1 cellular context compared by ENCODE assay signal in genomic region chr1:25782608-25783201, GRCh38.
TF ChIP-seq lines count a peak whose summit lies in the region.

No MANE protein-coding gene starts in this region.

TF ChIP-seq in K562, 482 proteins besides CTCF, POLR2A, EP300 and RAD21 (continued from another document and continues in another):
- TF ChIP-seq REST (CRISPR knock-in tag; IDR thresholded peaks at IDR 0.05; ENCODE audit: low read depth) (no peak), SRSF1 (IDR thresholded peaks at IDR 0.05; ENCODE audit: low read depth, low read length) (no peak), ZHX1 (conservative IDR thresholded peaks at IDR 0.05; ENCODE audit: low read length) (no peak), MCM5 (IDR thresholded peaks at IDR 0.05; ENCODE audit: low read depth) (no peak), NEUROD1 (IDR thresholded peaks at IDR 0.05; ENCODE audit: borderline replicate concordance, low read depth, low read length, partially characterized antibody) (no peak), PHB2 (IDR thresholded peaks at IDR 0.05; ENCODE audit: low read depth) (no peak), ZNF431 (CRISPR knock-in tag; IDR thresholded peaks at IDR 0.05) (no peak), CTBP1 (IDR thresholded peaks at IDR 0.05; ENCODE audit: borderline replicate concordance) (peak; percentile 99), ZNF695 (CRISPR knock-in tag; IDR thresholded peaks at IDR 0.05) (no peak), MTA2 (IDR thresholded peaks at IDR 0.05; ENCODE audit: low read depth) (peak; percentile 43; the same call in 1 of the 2 replicates), ZNF76 (CRISPR knock-in tag; IDR thresholded peaks at IDR 0.05; ENCODE audit: borderline replicate concordance) (no peak), BCOR (IDR thresholded peaks at IDR 0.05) (peak; percentile 73; the same call in 1 of the 2 replicates), MYC (IDR thresholded peaks at IDR 0.05; ENCODE audit: low read depth, low read length) (peak; percentile 82), MYC (CRISPR knock-in tag; IDR thresholded peaks at IDR 0.05; ENCODE audit: borderline replicate concordance, low read depth) (no peak), ETS2 (tag; IDR thresholded peaks at IDR 0.05; ENCODE audit: borderline replicate concordance, poor library complexity, severe bottlenecking) (no peak), HOMEZ (CRISPR knock-in tag; IDR thresholded peaks at IDR 0.05) (no peak), NR4A1 (CRISPR knock-in tag; IDR thresholded peaks at IDR 0.05) (no peak), NR4A1 (tag; IDR thresholded peaks at IDR 0.05) (no peak), ZNF764 (CRISPR knock-in tag; IDR thresholded peaks at IDR 0.05; ENCODE audit: low read depth) (no peak), KDM1A (IDR thresholded peaks at IDR 0.05) (no peak; a peak in 1 of 4 replicates), MIER1 (IDR thresholded peaks at IDR 0.05; ENCODE audit: low read depth) (no peak), ZNF354B (CRISPR knock-in tag; IDR thresholded peaks at IDR 0.05) (no peak), CXXC5 (CRISPR knock-in tag; IDR thresholded peaks at IDR 0.05) (peak; percentile 98), ZNF551 (CRISPR knock-in tag; IDR thresholded peaks at IDR 0.05) (no peak), MED1 (CRISPR knock-in tag; IDR thresholded peaks at IDR 0.05; ENCODE audit: borderline replicate concordance) (no peak), ID3 (CRISPR knock-in tag; IDR thresholded peaks at IDR 0.05) (no peak), ID3 (tag; IDR thresholded peaks at IDR 0.05) (peak; percentile 69), TFE3 (CRISPR knock-in tag; IDR thresholded peaks at IDR 0.05) (no peak), E2F6 (IDR thresholded peaks at IDR 0.05; ENCODE audit: borderline replicate concordance in 1 of 2, extremely low read depth in 1 of 2, insufficient read depth in 1 of 2, insufficient read length in 1 of 2, low read depth in 1 of 2, low read length in 1 of 2, poor library complexity in 1 of 2, severe bottlenecking in 1 of 2) (peak in 1 of 2 experiments; percentile 69), ZBTB11 (CRISPR knock-in tag; IDR thresholded peaks at IDR 0.05) (no peak), NCOR1 (IDR thresholded peaks at IDR 0.05) (no peak), ZBTB17 (CRISPR knock-in tag; IDR thresholded peaks at IDR 0.05) (no peak), ZNF133 (CRISPR knock-in tag; IDR thresholded peaks at IDR 0.05) (no peak), PBX2 (CRISPR knock-in tag; IDR thresholded peaks at IDR 0.05; ENCODE audit: low read depth) (no peak), PBX2 (tag; conservative IDR thresholded peaks at IDR 0.05; ENCODE audit: low read depth) (no peak), XRCC5 (IDR thresholded peaks at IDR 0.05; ENCODE audit: low read depth, low read length) (no peak), USF1 (CRISPR knock-in tag; IDR thresholded peaks at IDR 0.05) (peak; percentile 49), ZNF445 (CRISPR knock-in tag; IDR thresholded peaks at IDR 0.05; ENCODE audit: low read depth) (no peak), ZFPM2 (CRISPR knock-in tag; IDR thresholded peaks at IDR 0.05) (no peak), NR0B1 (IDR thresholded peaks at IDR 0.05; ENCODE audit: partially characterized antibody) (no peak), SP1 (CRISPR knock-in tag; IDR thresholded peaks at IDR 0.05) (no peak), USF2 (CRISPR knock-in tag; IDR thresholded peaks at IDR 0.05) (no peak), OTX1 (CRISPR knock-in tag; IDR thresholded peaks at IDR 0.05) (no peak), ZNF184 (CRISPR knock-in tag; IDR thresholded peaks at IDR 0.05) (no peak), COPS2 (conservative IDR thresholded peaks at IDR 0.05) (no peak)
